1 cellular context compared by ENCODE assay signal in the genomic region with DNA sequence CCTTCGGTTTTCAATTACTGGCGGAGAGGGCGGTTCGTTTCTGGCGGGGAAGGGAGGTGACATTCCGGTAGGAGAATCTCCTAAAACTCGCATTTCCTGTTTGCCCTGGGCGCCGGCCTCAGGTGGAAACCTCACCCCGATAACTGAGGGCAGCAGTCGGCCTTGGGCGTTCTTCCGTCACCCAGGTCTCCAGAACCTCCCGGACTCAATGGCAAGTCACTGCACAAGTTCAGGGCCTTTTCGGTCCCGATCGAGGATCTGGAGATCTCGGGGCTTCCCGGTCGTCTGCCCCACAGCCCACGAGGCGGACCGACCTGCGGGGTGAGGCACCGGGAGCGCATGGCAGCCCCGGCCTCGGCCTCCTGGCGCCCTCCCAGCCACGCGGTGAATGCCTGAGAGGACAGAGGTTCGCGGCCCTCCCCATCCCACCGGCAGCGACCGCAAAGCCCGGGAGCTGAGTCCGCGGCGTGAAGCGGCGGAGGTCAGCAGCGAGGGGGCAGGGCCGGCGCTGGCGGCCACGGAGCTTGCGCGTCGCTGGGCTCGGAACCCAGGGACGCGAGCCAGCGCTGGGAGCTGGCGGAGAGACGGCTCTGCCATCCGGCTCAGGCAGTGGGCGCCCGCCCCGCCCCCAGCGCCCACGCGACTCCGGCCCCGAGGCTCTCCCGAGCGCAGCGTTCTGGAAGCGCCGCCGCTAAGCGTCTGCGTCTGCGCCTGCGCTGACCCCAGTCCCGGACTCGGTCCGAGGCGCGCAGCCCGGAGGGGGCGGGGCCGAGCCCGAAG.
TF ChIP-seq lines count a peak whose summit lies in the region.

No MANE protein-coding gene starts in this region.

TF ChIP-seq in K562, 482 proteins besides CTCF, POLR2A, EP300 and RAD21 (continued from another document and continues in another):
- TF ChIP-seq, protein P1, sequence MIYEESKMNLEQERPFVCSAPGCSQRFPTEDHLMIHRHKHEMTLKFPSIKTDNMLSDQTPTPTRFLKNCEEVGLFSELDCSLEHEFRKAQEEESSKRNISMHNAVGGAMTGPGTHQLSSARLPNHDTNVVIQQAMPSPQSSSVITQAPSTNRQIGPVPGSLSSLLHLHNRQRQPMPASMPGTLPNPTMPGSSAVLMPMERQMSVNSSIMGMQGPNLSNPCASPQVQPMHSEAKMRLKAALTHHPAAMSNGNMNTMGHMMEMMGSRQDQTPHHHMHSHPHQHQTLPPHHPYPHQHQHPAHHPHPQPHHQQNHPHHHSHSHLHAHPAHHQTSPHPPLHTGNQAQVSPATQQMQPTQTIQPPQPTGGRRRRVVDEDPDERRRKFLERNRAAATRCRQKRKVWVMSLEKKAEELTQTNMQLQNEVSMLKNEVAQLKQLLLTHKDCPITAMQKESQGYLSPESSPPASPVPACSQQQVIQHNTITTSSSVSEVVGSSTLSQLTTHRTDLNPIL (CRISPR knock-in tag; IDR thresholded peaks at IDR 0.05) = no peak
- TF ChIP-seq CXXC5 (CRISPR knock-in tag; IDR thresholded peaks at IDR 0.05) (peak; percentile 90), DDX20 (tag; IDR thresholded peaks at IDR 0.05; ENCODE audit: low read depth) (no peak), SLC30A9 (CRISPR knock-in tag; IDR thresholded peaks at IDR 0.05) (no peak), FUS (optimal IDR thresholded peaks at IDR 0.05; ENCODE audit: low read depth, low read length) (peak; percentile 73), MYBL2 (IDR thresholded peaks at IDR 0.05; ENCODE audit: low read depth) (no peak), MYBL2 (CRISPR knock-in tag; IDR thresholded peaks at IDR 0.05; ENCODE audit: borderline replicate concordance) (no peak), FOXP1 (CRISPR knock-in tag; IDR thresholded peaks at IDR 0.05) (peak; percentile 73), ZNF12 (CRISPR knock-in tag; IDR thresholded peaks at IDR 0.05) (no peak), ZNF165 (CRISPR knock-in tag; IDR thresholded peaks at IDR 0.05; ENCODE audit: borderline replicate concordance) (no peak), KHSRP (IDR thresholded peaks at IDR 0.05) (no peak), NRF1 (conservative IDR thresholded peaks at IDR 0.05 in 1 of 2, IDR thresholded peaks at IDR 0.05 in 1 of 2) (no peak; a peak in 2 of 4 replicates), ARID2 (IDR thresholded peaks at IDR 0.05) (peak; percentile 35; the same call in 1 of the 2 replicates), TEAD4 (IDR thresholded peaks at IDR 0.05; ENCODE audit: low read length) (no peak), TEAD4 (CRISPR knock-in tag; IDR thresholded peaks at IDR 0.05; ENCODE audit: borderline replicate concordance) (no peak), CREB1 (IDR thresholded peaks at IDR 0.05) (peak; percentile 46; the same call in 1 of the 2 replicates), CREB1 (CRISPR knock-in tag; IDR thresholded peaks at IDR 0.05) (no peak), RCOR1 (IDR thresholded peaks at IDR 0.05; ENCODE audit: borderline replicate concordance in 1 of 2, low read depth in 2 of 2, low read length in 2 of 2) (no peak; a peak in 1 of 4 replicates), HEY1 (CRISPR knock-in tag; IDR thresholded peaks at IDR 0.05; ENCODE audit: borderline replicate concordance) (no peak), CBX1 (IDR thresholded peaks at IDR 0.05; ENCODE audit: low read depth) (no peak; the same call in 1 of the 2 replicates), ZNF133 (CRISPR knock-in tag; IDR thresholded peaks at IDR 0.05) (no peak)
- TF ChIP-seq, protein P2, sequence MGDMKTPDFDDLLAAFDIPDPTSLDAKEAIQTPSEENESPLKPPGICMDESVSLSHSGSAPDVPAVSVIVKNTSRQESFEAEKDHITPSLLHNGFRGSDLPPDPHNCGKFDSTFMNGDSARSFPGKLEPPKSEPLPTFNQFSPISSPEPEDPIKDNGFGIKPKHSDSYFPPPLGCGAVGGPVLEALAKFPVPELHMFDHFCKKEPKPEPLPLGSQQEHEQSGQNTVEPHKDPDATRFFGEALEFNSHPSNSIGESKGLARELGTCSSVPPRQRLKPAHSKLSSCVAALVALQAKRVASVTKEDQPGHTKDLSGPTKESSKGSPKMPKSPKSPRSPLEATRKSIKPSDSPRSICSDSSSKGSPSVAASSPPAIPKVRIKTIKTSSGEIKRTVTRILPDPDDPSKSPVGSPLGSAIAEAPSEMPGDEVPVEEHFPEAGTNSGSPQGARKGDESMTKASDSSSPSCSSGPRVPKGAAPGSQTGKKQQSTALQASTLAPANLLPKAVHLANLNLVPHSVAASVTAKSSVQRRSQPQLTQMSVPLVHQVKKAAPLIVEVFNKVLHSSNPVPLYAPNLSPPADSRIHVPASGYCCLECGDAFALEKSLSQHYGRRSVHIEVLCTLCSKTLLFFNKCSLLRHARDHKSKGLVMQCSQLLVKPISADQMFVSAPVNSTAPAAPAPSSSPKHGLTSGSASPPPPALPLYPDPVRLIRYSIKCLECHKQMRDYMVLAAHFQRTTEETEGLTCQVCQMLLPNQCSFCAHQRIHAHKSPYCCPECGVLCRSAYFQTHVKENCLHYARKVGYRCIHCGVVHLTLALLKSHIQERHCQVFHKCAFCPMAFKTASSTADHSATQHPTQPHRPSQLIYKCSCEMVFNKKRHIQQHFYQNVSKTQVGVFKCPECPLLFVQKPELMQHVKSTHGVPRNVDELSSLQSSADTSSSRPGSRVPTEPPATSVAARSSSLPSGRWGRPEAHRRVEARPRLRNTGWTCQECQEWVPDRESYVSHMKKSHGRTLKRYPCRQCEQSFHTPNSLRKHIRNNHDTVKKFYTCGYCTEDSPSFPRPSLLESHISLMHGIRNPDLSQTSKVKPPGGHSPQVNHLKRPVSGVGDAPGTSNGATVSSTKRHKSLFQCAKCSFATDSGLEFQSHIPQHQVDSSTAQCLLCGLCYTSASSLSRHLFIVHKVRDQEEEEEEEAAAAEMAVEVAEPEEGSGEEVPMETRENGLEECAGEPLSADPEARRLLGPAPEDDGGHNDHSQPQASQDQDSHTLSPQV (IDR thresholded peaks at IDR 0.05) = peak; percentile 90
- TF ChIP-seq, protein P3, sequence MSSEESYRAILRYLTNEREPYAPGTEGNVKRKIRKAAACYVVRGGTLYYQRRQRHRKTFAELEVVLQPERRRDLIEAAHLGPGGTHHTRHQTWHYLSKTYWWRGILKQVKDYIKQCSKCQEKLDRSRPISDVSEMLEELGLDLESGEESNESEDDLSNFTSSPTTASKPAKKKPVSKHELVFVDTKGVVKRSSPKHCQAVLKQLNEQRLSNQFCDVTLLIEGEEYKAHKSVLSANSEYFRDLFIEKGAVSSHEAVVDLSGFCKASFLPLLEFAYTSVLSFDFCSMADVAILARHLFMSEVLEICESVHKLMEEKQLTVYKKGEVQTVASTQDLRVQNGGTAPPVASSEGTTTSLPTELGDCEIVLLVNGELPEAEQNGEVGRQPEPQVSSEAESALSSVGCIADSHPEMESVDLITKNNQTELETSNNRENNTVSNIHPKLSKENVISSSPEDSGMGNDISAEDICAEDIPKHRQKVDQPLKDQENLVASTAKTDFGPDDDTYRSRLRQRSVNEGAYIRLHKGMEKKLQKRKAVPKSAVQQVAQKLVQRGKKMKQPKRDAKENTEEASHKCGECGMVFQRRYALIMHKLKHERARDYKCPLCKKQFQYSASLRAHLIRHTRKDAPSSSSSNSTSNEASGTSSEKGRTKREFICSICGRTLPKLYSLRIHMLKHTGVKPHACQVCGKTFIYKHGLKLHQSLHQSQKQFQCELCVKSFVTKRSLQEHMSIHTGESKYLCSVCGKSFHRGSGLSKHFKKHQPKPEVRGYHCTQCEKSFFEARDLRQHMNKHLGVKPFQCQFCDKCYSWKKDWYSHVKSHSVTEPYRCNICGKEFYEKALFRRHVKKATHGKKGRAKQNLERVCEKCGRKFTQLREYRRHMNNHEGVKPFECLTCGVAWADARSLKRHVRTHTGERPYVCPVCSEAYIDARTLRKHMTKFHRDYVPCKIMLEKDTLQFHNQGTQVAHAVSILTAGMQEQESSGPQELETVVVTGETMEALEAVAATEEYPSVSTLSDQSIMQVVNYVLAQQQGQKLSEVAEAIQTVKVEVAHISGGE (CRISPR knock-in tag; IDR thresholded peaks at IDR 0.05) = peak; percentile 33 to 88 (median 36); a peak in 3 of 6 replicates
- TF ChIP-seq, protein P4, sequence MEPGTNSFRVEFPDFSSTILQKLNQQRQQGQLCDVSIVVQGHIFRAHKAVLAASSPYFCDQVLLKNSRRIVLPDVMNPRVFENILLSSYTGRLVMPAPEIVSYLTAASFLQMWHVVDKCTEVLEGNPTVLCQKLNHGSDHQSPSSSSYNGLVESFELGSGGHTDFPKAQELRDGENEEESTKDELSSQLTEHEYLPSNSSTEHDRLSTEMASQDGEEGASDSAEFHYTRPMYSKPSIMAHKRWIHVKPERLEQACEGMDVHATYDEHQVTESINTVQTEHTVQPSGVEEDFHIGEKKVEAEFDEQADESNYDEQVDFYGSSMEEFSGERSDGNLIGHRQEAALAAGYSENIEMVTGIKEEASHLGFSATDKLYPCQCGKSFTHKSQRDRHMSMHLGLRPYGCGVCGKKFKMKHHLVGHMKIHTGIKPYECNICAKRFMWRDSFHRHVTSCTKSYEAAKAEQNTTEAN (CRISPR knock-in tag; IDR thresholded peaks at IDR 0.05) = no peak; the same call in 1 of the 2 replicates
- TF ChIP-seq, protein P5, sequence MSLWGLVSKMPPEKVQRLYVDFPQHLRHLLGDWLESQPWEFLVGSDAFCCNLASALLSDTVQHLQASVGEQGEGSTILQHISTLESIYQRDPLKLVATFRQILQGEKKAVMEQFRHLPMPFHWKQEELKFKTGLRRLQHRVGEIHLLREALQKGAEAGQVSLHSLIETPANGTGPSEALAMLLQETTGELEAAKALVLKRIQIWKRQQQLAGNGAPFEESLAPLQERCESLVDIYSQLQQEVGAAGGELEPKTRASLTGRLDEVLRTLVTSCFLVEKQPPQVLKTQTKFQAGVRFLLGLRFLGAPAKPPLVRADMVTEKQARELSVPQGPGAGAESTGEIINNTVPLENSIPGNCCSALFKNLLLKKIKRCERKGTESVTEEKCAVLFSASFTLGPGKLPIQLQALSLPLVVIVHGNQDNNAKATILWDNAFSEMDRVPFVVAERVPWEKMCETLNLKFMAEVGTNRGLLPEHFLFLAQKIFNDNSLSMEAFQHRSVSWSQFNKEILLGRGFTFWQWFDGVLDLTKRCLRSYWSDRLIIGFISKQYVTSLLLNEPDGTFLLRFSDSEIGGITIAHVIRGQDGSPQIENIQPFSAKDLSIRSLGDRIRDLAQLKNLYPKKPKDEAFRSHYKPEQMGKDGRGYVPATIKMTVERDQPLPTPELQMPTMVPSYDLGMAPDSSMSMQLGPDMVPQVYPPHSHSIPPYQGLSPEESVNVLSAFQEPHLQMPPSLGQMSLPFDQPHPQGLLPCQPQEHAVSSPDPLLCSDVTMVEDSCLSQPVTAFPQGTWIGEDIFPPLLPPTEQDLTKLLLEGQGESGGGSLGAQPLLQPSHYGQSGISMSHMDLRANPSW (CRISPR knock-in tag; IDR thresholded peaks at IDR 0.05) = no peak
- TF ChIP-seq, protein P6, sequence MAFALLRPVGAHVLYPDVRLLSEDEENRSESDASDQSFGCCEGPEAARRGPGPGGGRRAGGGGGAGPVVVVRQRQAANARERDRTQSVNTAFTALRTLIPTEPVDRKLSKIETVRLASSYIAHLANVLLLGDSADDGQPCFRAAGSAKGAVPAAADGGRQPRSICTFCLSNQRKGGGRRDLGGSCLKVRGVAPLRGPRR (CRISPR knock-in tag; IDR thresholded peaks at IDR 0.05) = no peak
- TF ChIP-seq, protein P7, sequence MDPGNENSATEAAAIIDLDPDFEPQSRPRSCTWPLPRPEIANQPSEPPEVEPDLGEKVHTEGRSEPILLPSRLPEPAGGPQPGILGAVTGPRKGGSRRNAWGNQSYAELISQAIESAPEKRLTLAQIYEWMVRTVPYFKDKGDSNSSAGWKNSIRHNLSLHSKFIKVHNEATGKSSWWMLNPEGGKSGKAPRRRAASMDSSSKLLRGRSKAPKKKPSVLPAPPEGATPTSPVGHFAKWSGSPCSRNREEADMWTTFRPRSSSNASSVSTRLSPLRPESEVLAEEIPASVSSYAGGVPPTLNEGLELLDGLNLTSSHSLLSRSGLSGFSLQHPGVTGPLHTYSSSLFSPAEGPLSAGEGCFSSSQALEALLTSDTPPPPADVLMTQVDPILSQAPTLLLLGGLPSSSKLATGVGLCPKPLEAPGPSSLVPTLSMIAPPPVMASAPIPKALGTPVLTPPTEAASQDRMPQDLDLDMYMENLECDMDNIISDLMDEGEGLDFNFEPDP (CRISPR knock-in tag; IDR thresholded peaks at IDR 0.05) = no peak
- TF ChIP-seq, protein P8, sequence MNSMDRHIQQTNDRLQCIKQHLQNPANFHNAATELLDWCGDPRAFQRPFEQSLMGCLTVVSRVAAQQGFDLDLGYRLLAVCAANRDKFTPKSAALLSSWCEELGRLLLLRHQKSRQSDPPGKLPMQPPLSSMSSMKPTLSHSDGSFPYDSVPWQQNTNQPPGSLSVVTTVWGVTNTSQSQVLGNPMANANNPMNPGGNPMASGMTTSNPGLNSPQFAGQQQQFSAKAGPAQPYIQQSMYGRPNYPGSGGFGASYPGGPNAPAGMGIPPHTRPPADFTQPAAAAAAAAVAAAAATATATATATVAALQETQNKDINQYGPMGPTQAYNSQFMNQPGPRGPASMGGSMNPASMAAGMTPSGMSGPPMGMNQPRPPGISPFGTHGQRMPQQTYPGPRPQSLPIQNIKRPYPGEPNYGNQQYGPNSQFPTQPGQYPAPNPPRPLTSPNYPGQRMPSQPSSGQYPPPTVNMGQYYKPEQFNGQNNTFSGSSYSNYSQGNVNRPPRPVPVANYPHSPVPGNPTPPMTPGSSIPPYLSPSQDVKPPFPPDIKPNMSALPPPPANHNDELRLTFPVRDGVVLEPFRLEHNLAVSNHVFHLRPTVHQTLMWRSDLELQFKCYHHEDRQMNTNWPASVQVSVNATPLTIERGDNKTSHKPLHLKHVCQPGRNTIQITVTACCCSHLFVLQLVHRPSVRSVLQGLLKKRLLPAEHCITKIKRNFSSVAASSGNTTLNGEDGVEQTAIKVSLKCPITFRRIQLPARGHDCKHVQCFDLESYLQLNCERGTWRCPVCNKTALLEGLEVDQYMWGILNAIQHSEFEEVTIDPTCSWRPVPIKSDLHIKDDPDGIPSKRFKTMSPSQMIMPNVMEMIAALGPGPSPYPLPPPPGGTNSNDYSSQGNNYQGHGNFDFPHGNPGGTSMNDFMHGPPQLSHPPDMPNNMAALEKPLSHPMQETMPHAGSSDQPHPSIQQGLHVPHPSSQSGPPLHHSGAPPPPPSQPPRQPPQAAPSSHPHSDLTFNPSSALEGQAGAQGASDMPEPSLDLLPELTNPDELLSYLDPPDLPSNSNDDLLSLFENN (IDR thresholded peaks at IDR 0.05; ENCODE audit: low read depth in 2 of 2, low read length in 2 of 2) = no peak
- TF ChIP-seq, protein P9, sequence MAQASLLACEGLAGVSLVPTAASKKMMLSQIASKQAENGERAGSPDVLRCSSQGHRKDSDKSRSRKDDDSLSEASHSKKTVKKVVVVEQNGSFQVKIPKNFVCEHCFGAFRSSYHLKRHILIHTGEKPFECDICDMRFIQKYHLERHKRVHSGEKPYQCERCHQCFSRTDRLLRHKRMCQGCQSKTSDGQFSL (CRISPR knock-in tag; IDR thresholded peaks at IDR 0.05) = no peak
- TF ChIP-seq, protein P9 (tag; IDR thresholded peaks at IDR 0.05) = no peak
- TF ChIP-seq, protein P10, sequence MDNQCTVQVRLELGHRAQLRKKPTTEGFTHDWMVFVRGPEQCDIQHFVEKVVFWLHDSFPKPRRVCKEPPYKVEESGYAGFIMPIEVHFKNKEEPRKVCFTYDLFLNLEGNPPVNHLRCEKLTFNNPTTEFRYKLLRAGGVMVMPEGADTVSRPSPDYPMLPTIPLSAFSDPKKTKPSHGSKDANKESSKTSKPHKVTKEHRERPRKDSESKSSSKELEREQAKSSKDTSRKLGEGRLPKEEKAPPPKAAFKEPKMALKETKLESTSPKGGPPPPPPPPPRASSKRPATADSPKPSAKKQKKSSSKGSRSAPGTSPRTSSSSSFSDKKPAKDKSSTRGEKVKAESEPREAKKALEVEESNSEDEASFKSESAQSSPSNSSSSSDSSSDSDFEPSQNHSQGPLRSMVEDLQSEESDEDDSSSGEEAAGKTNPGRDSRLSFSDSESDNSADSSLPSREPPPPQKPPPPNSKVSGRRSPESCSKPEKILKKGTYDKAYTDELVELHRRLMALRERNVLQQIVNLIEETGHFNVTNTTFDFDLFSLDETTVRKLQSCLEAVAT (IDR thresholded peaks at IDR 0.05) = peak in 1 of 2 experiments; percentile 65; a peak in 1 of 4 replicates
